ENCODE assay signal across 9 cellular contexts in the genomic region with DNA sequence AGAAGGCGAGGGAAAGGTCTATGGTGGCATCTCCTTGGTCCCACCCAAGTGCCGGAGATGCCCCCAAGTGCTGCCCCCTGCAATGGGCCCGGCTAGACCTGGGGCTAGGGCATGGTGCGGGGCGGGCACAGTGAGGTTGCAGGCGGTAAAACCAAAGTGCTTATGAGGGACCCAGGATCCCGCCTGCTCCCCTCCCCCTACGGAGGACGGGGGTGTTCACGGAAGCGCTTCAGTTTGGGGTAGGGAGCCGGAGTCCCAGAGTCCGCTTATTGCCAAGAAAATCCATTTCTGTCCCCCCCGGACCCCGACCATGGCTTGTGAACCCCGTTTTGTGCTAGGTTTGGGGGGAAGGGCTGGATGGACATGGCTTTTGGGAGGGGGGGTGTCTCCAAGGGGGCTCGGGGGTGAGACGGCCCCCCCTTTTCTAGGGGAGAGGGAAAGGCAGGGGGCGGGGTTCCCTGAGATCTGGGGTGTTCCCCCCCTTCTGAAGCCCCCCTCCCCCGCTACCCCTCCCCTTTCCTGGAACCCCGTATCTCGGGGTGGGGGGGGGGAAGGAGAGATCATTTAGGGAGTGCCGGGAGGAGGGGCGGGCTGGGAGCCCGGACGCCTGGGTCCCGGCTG. TPM values are rescaled to one million over a fixed set of nuclear protein-coding genes. Genes with fewer than 3 reads are reported as not detected.
DNase-seq lines count a peak whose midpoint lies in the region; ATAC-seq and TF ChIP-seq lines count a peak whose summit lies in the region.
"Had no signal": no experiment of that assay in that cellular context is flagged by ENCODE, and none has a peak within 500 bp of the region (broad histone marks: within the 10 kb centered on the region; RNA-seq: fewer than 3 reads in every experiment).

No MANE protein-coding gene starts in this region.

- no peaks in the 10 kb centered on the region for H3K27me3 ChIP-seq in BLaER1 treated with 17β-estradiol and CSF1 and Interleukin-3, amounts not matched to agents 10 nM and 100 nM
- H3K27me3 ChIP-seq in Panc1 (ENCODE audit: control insufficient read depth, insufficient read depth, low read length) (no peaks in the 10 kb centered on the region), psoas muscle (ENCODE audit: insufficient read depth in 3 of 3, low read length in 2 of 3) (no peaks in the 10 kb centered on the region)
- no peaks in the 10 kb centered on the region for H3K27me3 ChIP-seq in naive thymus-derived CD4-positive, alpha-beta T cell (ENCODE audit: control insufficient read depth in 2 of 2, insufficient read depth in 2 of 2, low read length in 2 of 2)

- no peak overlapping the region for H3K27ac Mint-ChIP-seq in naive thymus-derived CD4-positive, alpha-beta T cell

- BruUV-seq in Panc1 (replicated peaks; lab: Mats Ljungman, UMichigan), result no TSS peak

- intact Hi-C loops in Panc1 (cut with micrococcal nuclease; ENCODE audit: unreplicated experiment) (no loop called here), psoas muscle (cut with DNase I) (loop anchor here (2.0 to 10.0 kb wide), 2 partner anchors 149 to 385 kb away; a partner anchor contains a TSS), mucosa of descending colon (cut with DNase I, micrococcal nuclease) (loop anchor here in 1 of 2 donors (10.0 kb wide), 1 partner anchor 145 kb away; no protein-coding TSS in a partner anchor)
- intact Hi-C loops in naive thymus-derived CD4-positive, alpha-beta T cell (cut with micrococcal nuclease), result loop anchor here (2.0 to 10.0 kb wide), 5 partner anchors 45 to 365 kb away; a partner anchor contains a TSS

- no peak for TF ChIP-seq CTCF in Panc1 (IDR thresholded peaks at IDR 0.05)
- no peak for TF ChIP-seq CTCF in foreskin fibroblast (IDR thresholded peaks at IDR 0.05; ENCODE audit: low read depth, low read length)
- TF ChIP-seq CTCF in psoas muscle (IDR thresholded peaks at IDR 0.05), result no peak
- no peak for TF ChIP-seq CTCF in mucosa of descending colon (IDR thresholded peaks at IDR 0.05)

- peaks cover 0 to 25% (median 0%) of the 10 kb centered on the region in 11 experiments; a peak in 4 of 22 replicates for H4K20me1 ChIP-seq in BLaER1 treated with 17β-estradiol and CSF1 and Interleukin-3, amounts not matched to agents 10 nM and 100 nM

- in situ Hi-C loops in Panc1 (cut with HindIII; ENCODE audit: low pct_unique_long_range_greater_than_20kb, low sequenced_read_pairs), result no loop called here

- H3K27ac ChIP-seq in BLaER1 treated with 17β-estradiol and CSF1 and Interleukin-3, amounts not matched to agents 10 nM and 100 nM, result peak overlapping the region in 10 of 11 experiments; percentile 81 to 96 (median 92); a peak in 19 of 22 replicates
- peak overlapping the region; percentile 1; the same call in 1 of the 2 replicates for H3K27ac ChIP-seq in Panc1 (ENCODE audit: low read length)
- H3K27ac ChIP-seq in psoas muscle, result peak overlapping the region; percentile 21
- no peak overlapping the region for H3K27ac ChIP-seq in naive thymus-derived CD4-positive, alpha-beta T cell (ENCODE audit: low read depth, low read length)

- POLR2A ChIA-PET in Panc1 (lab: Charles Lee), result no interaction called here
- POLR2A ChIA-PET in naive thymus-derived CD4-positive, alpha-beta T cell (lab: Charles Lee), result interaction anchor here (1.0 kb wide), 1 partner anchor 9 kb away, joined by 3 read pairs; no protein-coding TSS in a partner anchor

- peak overlapping the region in 5 of 10 donors; percentile 62 to 79 (median 78) for H3K4me3 Mint-ChIP-seq in naive thymus-derived CD4-positive, alpha-beta T cell

- peak overlapping the region; percentile 69 to 87 (median 81); a peak in 20 of 22 replicates for H3K9ac ChIP-seq in BLaER1 treated with 17β-estradiol and CSF1 and Interleukin-3, amounts not matched to agents 10 nM and 100 nM

- no peaks in the 10 kb centered on the region for H3K36me3 Mint-ChIP-seq in naive thymus-derived CD4-positive, alpha-beta T cell

- ATAC-seq in Panc1 (peak; percentile 43), psoas muscle (peak in 3 of 4 donors; percentile 6 to 18 (median 6)), mucosa of descending colon (no peak), HG02759 (IDR thresholded peaks at IDR 0.05; ENCODE audit: unreplicated experiment) (no peak)
- no peak for ATAC-seq in naive thymus-derived CD4-positive, alpha-beta T cell

- H3K9me3 ChIP-seq in BLaER1 treated with 17β-estradiol and CSF1 and Interleukin-3, amounts not matched to agents 10 nM and 100 nM (replicated peaks in 1 of 11), result no peaks in the 10 kb centered on the region
- H3K9me3 ChIP-seq in Panc1 (ENCODE audit: control insufficient read depth, insufficient read depth, low read depth, low read length) (no peaks in the 10 kb centered on the region), psoas muscle (no peaks in the 10 kb centered on the region), mucosa of descending colon (no peaks in the 10 kb centered on the region)
- no peaks in the 10 kb centered on the region for H3K9me3 ChIP-seq in naive thymus-derived CD4-positive, alpha-beta T cell (ENCODE audit: control insufficient read depth in 2 of 3, low read length in 3 of 3)

- H3K4me1 ChIP-seq in BLaER1 treated with 17β-estradiol and CSF1 and Interleukin-3, amounts not matched to agents 10 nM and 100 nM, result peaks cover 71 to 100% (median 98%) of the 10 kb centered on the region in 10 experiments
- H3K4me1 ChIP-seq in Panc1 (ENCODE audit: control insufficient read depth, insufficient read depth, low read length) (no peaks in the 10 kb centered on the region; the same call in 1 of the 2 replicates), psoas muscle (peaks cover 23% of the 10 kb centered on the region), mucosa of descending colon (ENCODE audit: low read depth) (peaks cover 16% of the 10 kb centered on the region)
- peaks cover 12 to 17% of the 10 kb centered on the region in 2 donors for H3K4me1 ChIP-seq in naive thymus-derived CD4-positive, alpha-beta T cell (ENCODE audit: control insufficient read depth in 2 of 2, insufficient read depth in 2 of 2, low read length in 2 of 2)

- CTCF ChIA-PET in Panc1 (lab: Charles Lee), result interaction anchor here (0.5 to 2.0 kb wide), 8 partner anchors 10 to 150 kb away, joined by 3 to 26 read pairs (median 4); a partner anchor contains a TSS
- CTCF ChIA-PET in naive thymus-derived CD4-positive, alpha-beta T cell (lab: Charles Lee), result interaction anchor here (1.0 to 2.0 kb wide), 4 partner anchors 10 to 80 kb away, joined by 3 to 10 read pairs (median 6); no protein-coding TSS in a partner anchor

- DNase-seq in Panc1 (ENCODE audit: low read depth, low spot score) (no peak), foreskin fibroblast (peak in 1 of 2 donors; percentile 15), psoas muscle (peak in 1 of 2 donors; percentile 42), mucosa of descending colon (no peak)
- DNase-seq in naive thymus-derived CD4-positive, alpha-beta T cell, result no peak
- DNase-seq in stimulated activated naive CD4-positive, alpha-beta T cell (lab: John Stamatoyannopoulos, UW), result no peak

- H3K4me1 Mint-ChIP-seq in naive thymus-derived CD4-positive, alpha-beta T cell, result peaks cover 14 to 41% (median 31%) of the 10 kb centered on the region in 7 donors

- H3K36me3 ChIP-seq in BLaER1 treated with 17β-estradiol and CSF1 and Interleukin-3, amounts not matched to agents 10 nM and 100 nM, result peaks cover 5 to 45% (median 34%) of the 10 kb centered on the region in 11 experiments; a peak in 18 of 22 replicates
- H3K36me3 ChIP-seq in Panc1 (ENCODE audit: control insufficient read depth, insufficient read depth, low read length), result no peaks in the 10 kb centered on the region
- peaks cover 0 to 16% of the 10 kb centered on the region in 2 donors for H3K36me3 ChIP-seq in psoas muscle (ENCODE audit: insufficient read depth in 1 of 2, low read depth in 1 of 2)
- no peaks in the 10 kb centered on the region for H3K36me3 ChIP-seq in naive thymus-derived CD4-positive, alpha-beta T cell (ENCODE audit: control insufficient read depth in 2 of 3, insufficient read depth in 3 of 3, low read length in 3 of 3)
- H3K36me3 ChIP-seq in mucosa of descending colon (ENCODE audit: low read depth), result no peaks in the 10 kb centered on the region

- peak overlapping the region; percentile 54 to 100 (median 96) for H3K4me2 ChIP-seq in BLaER1 treated with 17β-estradiol and CSF1 and Interleukin-3, amounts not matched to agents 10 nM and 100 nM

- H3K27me3 Mint-ChIP-seq in naive thymus-derived CD4-positive, alpha-beta T cell, result peaks cover 0 to 9% (median 0%) of the 10 kb centered on the region in 5 donors

- WGBS in psoas muscle, 3 donors, result 42 to 52% (median 45%) methylated on average over 20 to 26 of the region's 27 CpGs

- H3K9me3 Mint-ChIP-seq in naive thymus-derived CD4-positive, alpha-beta T cell, result no peaks in the 10 kb centered on the region

- peak overlapping the region in 7 of 10 experiments; percentile 22 to 60 (median 47); a peak in 11 of 20 replicates for H3K4me3 ChIP-seq in BLaER1 treated with 17β-estradiol and CSF1 and Interleukin-3, amounts not matched to agents 10 nM and 100 nM
- H3K4me3 ChIP-seq in Panc1 (ENCODE audit: low read depth in 2 of 2, low read length in 2 of 2) (peak overlapping the region; percentile 42 to 75), foreskin fibroblast (ENCODE audit: low read depth in 1 of 2, low read length in 2 of 2) (peak overlapping the region; percentile 34 to 38), psoas muscle (peak overlapping the region; percentile 52), mucosa of descending colon (no peak overlapping the region)
- no peak overlapping the region for H3K4me3 ChIP-seq in naive thymus-derived CD4-positive, alpha-beta T cell (ENCODE audit: low read length)

RNA-seq across cellular contexts. Expression of a gene that starts 5.4 kb away (rescaled TPM):
- total RNA-seq in Panc1 (2021; ENCODE audit: unreplicated experiment) (not detected), psoas muscle (under 1 TPM in 1 of 4 donors, not detected in 3; 0.40 TPM), mucosa of descending colon (1 to 10 TPM in 1 of 3 donors, under 1 TPM in 1, not detected in 1; 0.60 to 1.7 TPM)
- polyA plus RNA-seq in Panc1 (2012; ENCODE audit: insufficient read length), result not detected
- polyA plus RNA-seq in psoas muscle, result under 1 TPM in 1 of 3 donors, not detected in 2; 0.16 TPM
- total RNA-seq in naive thymus-derived CD4-positive, alpha-beta T cell, result 10 to 100 TPM in 1 of 5 experiments, 1 to 10 TPM in 2, not detected in 2; 1.2 to 13.1 (median 3.9) TPM
- not detected for polyA plus RNA-seq in naive thymus-derived CD4-positive, alpha-beta T cell
- total RNA-seq: glomerular endothelial cell had no signal

RNA-seq across cellular contexts. Expression of a gene that starts 14.8 kb away (rescaled TPM):
- total RNA-seq in Panc1 (2021; ENCODE audit: unreplicated experiment) (5.9 TPM), psoas muscle (10 to 100 TPM; 25.5 to 85.8 (median 68.9) TPM), mucosa of descending colon (10 to 100 TPM in 2 of 3 donors, 1 to 10 TPM in 1; 3.5 to 15.0 (median 10.4) TPM)
- polyA plus RNA-seq in Panc1 (2012; ENCODE audit: insufficient read length), result 10.0 TPM
- polyA plus RNA-seq in psoas muscle, result 10 to 100 TPM in 2 of 3 donors, 1 to 10 TPM in 1; 4.9 to 28.0 (median 24.5) TPM
- total RNA-seq in naive thymus-derived CD4-positive, alpha-beta T cell, result 10 to 100 TPM in 1 of 5 experiments, 1 to 10 TPM in 4; 1.3 to 69.9 (median 1.4) TPM
- under 1 TPM; 0.39 to 0.78 TPM for polyA plus RNA-seq in naive thymus-derived CD4-positive, alpha-beta T cell

RNA-seq across cellular contexts. Expression of a gene that starts 44.8 kb away (rescaled TPM):
- total RNA-seq in Panc1 (2021; ENCODE audit: unreplicated experiment), result 175 TPM
- 147 TPM for polyA plus RNA-seq in Panc1 (2012; ENCODE audit: insufficient read length)
- total RNA-seq in psoas muscle, result 100 to 1,000 TPM in 1 of 4 donors, 10 to 100 TPM in 3; 84.4 to 102 (median 93.0) TPM
- 100 to 1,000 TPM in 1 of 3 donors, 10 to 100 TPM in 2; 77.8 to 131 (median 86.6) TPM for polyA plus RNA-seq in psoas muscle
- 100 to 1,000 TPM in 1 of 5 experiments, 10 to 100 TPM in 4; 47.5 to 141 (median 80.0) TPM for total RNA-seq in naive thymus-derived CD4-positive, alpha-beta T cell
- polyA plus RNA-seq in naive thymus-derived CD4-positive, alpha-beta T cell, result 100 to 1,000 TPM; 131 to 171 TPM
- total RNA-seq in mucosa of descending colon, result 100 to 1,000 TPM in 2 of 3 donors, 10 to 100 TPM in 1; 84.0 to 115 (median 104) TPM

RNA-seq across cellular contexts. Expression of a gene that starts 49.4 kb away (rescaled TPM):
- total RNA-seq in Panc1 (2021; ENCODE audit: unreplicated experiment) (75.8 TPM), psoas muscle (10 to 100 TPM; 24.0 to 80.3 (median 41.9) TPM), mucosa of descending colon (100 to 1,000 TPM in 1 of 3 donors, 10 to 100 TPM in 1, 1 to 10 TPM in 1; 8.0 to 201 (median 61.8) TPM)
- 110 TPM for polyA plus RNA-seq in Panc1 (2012; ENCODE audit: insufficient read length)
- polyA plus RNA-seq in psoas muscle, result 100 to 1,000 TPM in 1 of 3 donors, 10 to 100 TPM in 2; 13.7 to 244 (median 39.7) TPM
- 100 to 1,000 TPM in 4 of 5 experiments, 10 to 100 TPM in 1; 73.9 to 169 (median 145) TPM for total RNA-seq in naive thymus-derived CD4-positive, alpha-beta T cell
- polyA plus RNA-seq in naive thymus-derived CD4-positive, alpha-beta T cell, result 10 to 100 TPM; 26.5 to 82.4 TPM

Comparison
In these comparisons a context has a peak if more than half of its experiments do, and no peak if none do; other contexts are left out.
1. H3K4me3 ChIP-seq: peak in BLaER1 treated with 17β-estradiol and CSF1 and Interleukin-3, amounts not matched to agents 10 nM and 100 nM (7 of 10), Panc1 (2 of 2), foreskin fibroblast (2 of 2) and psoas muscle (single experiment); none in naive thymus-derived CD4-positive, alpha-beta T cell (single experiment) and mucosa of descending colon (single experiment).
2. ATAC-seq: peak in Panc1 (single experiment) and psoas muscle (3 of 4); none in naive thymus-derived CD4-positive, alpha-beta T cell (single experiment), mucosa of descending colon (single experiment) and HG02759 (single experiment).